In the genomic region with DNA sequence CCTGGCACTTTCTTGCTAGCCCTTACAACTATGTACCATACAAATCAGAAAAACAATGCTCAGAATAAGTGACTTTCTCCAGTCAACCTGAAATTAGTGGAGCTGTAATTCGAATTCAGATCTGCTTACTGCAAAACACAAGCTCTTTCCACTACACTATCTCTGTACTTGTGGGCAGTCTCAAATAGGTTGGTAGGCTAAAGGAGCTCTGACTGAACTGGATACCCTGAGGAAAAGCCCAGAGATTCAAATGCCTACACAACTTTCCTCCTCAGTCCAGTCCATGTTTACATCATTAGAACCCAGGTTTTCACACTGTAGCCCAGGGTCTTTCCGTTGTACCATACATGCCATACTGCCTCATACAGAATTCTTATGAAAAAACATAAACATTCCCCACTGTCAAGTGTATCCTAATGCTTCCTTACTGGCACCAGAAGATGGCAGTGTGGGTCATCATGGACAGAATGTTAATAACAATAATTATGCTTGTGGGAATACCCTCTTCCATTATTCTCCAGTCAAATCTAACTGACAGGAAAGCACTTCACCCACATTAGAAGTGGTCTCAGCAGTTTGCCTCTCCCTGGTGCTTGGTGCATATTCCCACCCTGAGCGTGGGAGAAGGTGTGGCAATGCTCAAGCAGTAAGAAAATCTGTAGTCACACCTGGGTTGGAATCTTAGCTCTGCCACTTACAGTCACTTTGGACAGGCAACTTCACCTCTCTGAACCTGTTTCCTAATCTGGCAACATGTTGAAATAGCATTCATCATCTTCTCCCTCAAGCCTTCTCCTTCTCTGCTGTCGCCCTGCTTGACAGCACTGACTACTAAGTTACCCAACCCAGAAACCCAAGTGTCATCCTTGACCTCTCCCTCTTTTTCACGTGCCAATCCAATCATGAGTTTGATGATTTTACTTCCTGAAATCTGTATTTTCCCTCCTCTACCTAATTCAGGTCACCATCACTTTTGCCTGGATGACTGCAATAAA, we compare ENCODE assay signal across 8 cellular contexts. TPM values are rescaled to one million over a fixed set of nuclear protein-coding genes. Genes with fewer than 3 reads are reported as not detected.
DNase-seq lines count a peak whose midpoint lies in the region; ATAC-seq and TF ChIP-seq lines count a peak whose summit lies in the region.

No MANE protein-coding gene starts in this region.

- no peaks in the 10 kb centered on the region for H3K9me3 ChIP-seq in esophagus squamous epithelium

- H3K27me3 Mint-ChIP-seq in nephron progenitor cell (ENCODE audit: low read depth, poor library complexity), result peaks cover 38% of the 10 kb centered on the region

- TF ChIP-seq POLR2A in esophagus squamous epithelium (IDR thresholded peaks at IDR 0.05), result no peak

- H3K36me3 ChIP-seq in esophagus squamous epithelium (no peaks in the 10 kb centered on the region), H7 (replicated peaks; ENCODE audit: control insufficient read depth, insufficient read depth, low read length) (no peaks in the 10 kb centered on the region)

- intact Hi-C loops in esophagus squamous epithelium (cut with DNase I), result no loop called here

- H3K36me3 Mint-ChIP-seq in nephron progenitor cell (ENCODE audit: low read depth), result no peaks in the 10 kb centered on the region

- 22 to 25% methylated on average over 5 of the region's 5 CpGs for whole genome bisulfite sequencing in esophagus squamous epithelium, 2 donors

- no peaks in the 10 kb centered on the region for H3K4me1 ChIP-seq in esophagus squamous epithelium

- TF ChIP-seq CTCF in esophagus squamous epithelium (IDR thresholded peaks at IDR 0.05) (peak; percentile 14 to 80 (median 52)), nephron progenitor cell (IDR thresholded peaks at IDR 0.05) (peak; percentile 38)

- peaks cover 0 to 17% (median 0%) of the 10 kb centered on the region in 4 donors for H3K27me3 ChIP-seq in esophagus squamous epithelium
- H3K27me3 ChIP-seq in H7 (ENCODE audit: control insufficient read depth, insufficient read depth, low read length), result no peaks in the 10 kb centered on the region

- ATAC-seq in HG02798 (IDR thresholded peaks at IDR 0.05; ENCODE audit: poor library complexity, unreplicated experiment), result no peak

- H3K4me3 ChIP-seq in esophagus squamous epithelium, result no peak overlapping the region
- no peak overlapping the region for H3K4me3 ChIP-seq in H7 (ENCODE audit: insufficient read depth, low read depth, low read length)

- DNase-seq in stimulated activated CD4-positive, alpha-beta T cell treated with anti-CD3 and anti-CD28 coated beads, Interleukin-4, amount 100 ng/mL, for 24 hours, result peak; percentile 33
- DNase-seq in stimulated activated CD4-positive, alpha-beta T cell treated with anti-CD3 and anti-CD28 coated beads, Interleukin-1b, Interleukin-23, amount 100 ng/mL, for 48 hours, result no peak
- DNase-seq in NCI-H146 (lab: John Stamatoyannopoulos, UW), result peak; percentile 63
- peak; percentile 70 for DNase-seq in SW480 (ENCODE audit: low spot score)
- no peak for DNase-seq in esophagus squamous epithelium (lab: John Stamatoyannopoulos, UW)
- DNase-seq in nephron progenitor cell, result peak; percentile 7
- no peak for DNase-seq in H7

- peaks cover 11% of the 10 kb centered on the region for H3K9me3 Mint-ChIP-seq in nephron progenitor cell

- H3K27ac ChIP-seq in esophagus squamous epithelium, result no peak overlapping the region

- no peak overlapping the region for H3K4me3 Mint-ChIP-seq in nephron progenitor cell

- no peak overlapping the region for H3K27ac Mint-ChIP-seq in nephron progenitor cell

- no peaks in the 10 kb centered on the region for H3K4me1 Mint-ChIP-seq in nephron progenitor cell

RNA-seq across cellular contexts. Expression of a gene that starts 14.4 kb away (rescaled TPM):
- 10 to 100 TPM; 12.7 to 31.1 (median 16.2) TPM for total RNA-seq in esophagus squamous epithelium
- 18.0 and 23.8 TPM in 2 replicates for total RNA-seq in H7 (2014; rRNA removed; shearing (Covaris generic))

Comparison
In these comparisons a context has a peak if more than half of its experiments do, and no peak if none do; other contexts are left out.
1. DNase-seq: peak in stimulated activated CD4-positive, alpha-beta T cell treated with anti-CD3 and anti-CD28 coated beads, Interleukin-4, amount 100 ng/mL, for 24 hours (single experiment), NCI-H146 (single experiment), SW480 (single experiment) and nephron progenitor cell (single experiment); none in stimulated activated CD4-positive, alpha-beta T cell treated with anti-CD3 and anti-CD28 coated beads, Interleukin-1b, Interleukin-23, amount 100 ng/mL, for 48 hours (single experiment), esophagus squamous epithelium (single experiment) and H7 (single experiment).